18 cellular contexts compared by ENCODE assay signal in the genomic region with DNA sequence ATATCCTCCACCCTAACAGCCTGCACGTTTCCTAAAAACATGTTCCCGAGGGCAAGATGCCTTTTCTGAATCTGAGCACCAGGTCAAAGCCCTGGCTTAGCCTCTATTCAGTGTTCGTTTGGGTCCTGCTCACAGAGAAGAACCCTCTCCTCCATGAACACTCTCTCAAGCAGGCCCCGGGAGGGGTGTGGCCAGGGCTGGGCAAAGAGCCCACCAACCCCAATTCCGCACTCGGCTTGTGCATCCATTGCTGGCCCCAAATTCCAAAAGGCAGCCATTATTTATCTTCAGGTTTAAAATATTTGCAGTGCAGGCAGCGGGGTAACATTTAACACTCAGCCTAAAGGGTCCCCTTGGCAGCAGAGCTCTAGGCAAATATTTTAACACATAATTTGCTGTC.
DNase-seq lines count a peak whose midpoint lies in the region; ATAC-seq and TF ChIP-seq lines count a peak whose summit lies in the region.
"Had no signal": no experiment of that assay in that cellular context is flagged by ENCODE, and none has a peak within 500 bp of the region (broad histone marks: within the 10 kb centered on the region; RNA-seq: fewer than 3 reads in every experiment).

No MANE protein-coding gene starts in this region.

- no peaks in the 10 kb centered on the region for H3K36me3 ChIP-seq in testis (ENCODE audit: low read depth, missing control alignments)
- H3K36me3 ChIP-seq: BLaER1 treated with 17β-estradiol and CSF1 and Interleukin-3, amounts not matched to agents 10 nM and 100 nM had no signal

- no peaks in the 10 kb centered on the region for H3K36me3 Mint-ChIP-seq in glutamatergic neuron (ENCODE audit: unreplicated experiment)
- H3K36me3 Mint-ChIP-seq: CD8-positive, alpha-beta T cell had no signal

- H3K9me3 Mint-ChIP-seq in glutamatergic neuron (ENCODE audit: unreplicated experiment), result peaks cover 10% of the 10 kb centered on the region
- H3K9me3 Mint-ChIP-seq: CD4-positive, alpha-beta T cell; CD8-positive, alpha-beta T cell had no signal

- DNase-seq in right cardiac atrium (peak in 2 of 3 donors; percentile 16 to 58), left cardiac atrium (no peak), glutamatergic neuron (no peak), testis (peak; percentile 29), iPS-NIHi11 (ENCODE audit: low spot score) (no peak)
- DNase-seq: AML-193; Caco-2; Calu3; CD4-positive, alpha-beta T cell; CD8-positive, alpha-beta T cell; DMS79 treated with DMSO at 0.1 percent for 48 hours; GF-D8 had no signal

- ATAC-seq in right cardiac atrium (no peak), left cardiac atrium (no peak), GM21367 (IDR thresholded peaks at IDR 0.05; ENCODE audit: unreplicated experiment) (no peak)
- ATAC-seq: CD8-positive, alpha-beta T cell had no signal

- H3K27me3 ChIP-seq in right cardiac atrium (ENCODE audit: control insufficient read depth, insufficient read depth) (no peaks in the 10 kb centered on the region), testis (no peaks in the 10 kb centered on the region)
- H3K27me3 ChIP-seq: BLaER1 treated with 17β-estradiol and CSF1 and Interleukin-3, amounts not matched to agents 10 nM and 100 nM had no signal

- no peak overlapping the region for H3K4me3 Mint-ChIP-seq in glutamatergic neuron (ENCODE audit: unreplicated experiment)
- H3K4me3 Mint-ChIP-seq: B cell; CD4-positive, alpha-beta T cell; CD8-positive, alpha-beta T cell had no signal

- H3K4me3 ChIP-seq in right cardiac atrium (ENCODE audit: low read length) (no peak overlapping the region), testis (no peak overlapping the region)
- H3K4me3 ChIP-seq: A549; BLaER1 treated with 17β-estradiol and CSF1 and Interleukin-3, amounts not matched to agents 10 nM and 100 nM had no signal

- peaks cover 34% of the 10 kb centered on the region for H3K4me1 Mint-ChIP-seq in glutamatergic neuron (ENCODE audit: low read depth, unreplicated experiment)
- H3K4me1 Mint-ChIP-seq: B cell had no signal

- no peaks in the 10 kb centered on the region for H3K9me3 ChIP-seq in right cardiac atrium (ENCODE audit: control insufficient read depth, low read length)
- no peaks in the 10 kb centered on the region for H3K9me3 ChIP-seq in testis
- H3K9me3 ChIP-seq: A549; BLaER1 treated with 17β-estradiol and CSF1 and Interleukin-3, amounts not matched to agents 10 nM and 100 nM; Caco-2 had no signal

- H3K27ac Mint-ChIP-seq in glutamatergic neuron (ENCODE audit: unreplicated experiment), result peak overlapping the region; percentile 12
- H3K27ac Mint-ChIP-seq: B cell; CD4-positive, alpha-beta T cell; CD8-positive, alpha-beta T cell had no signal

- TF ChIP-seq CTCF in glutamatergic neuron (IDR thresholded peaks at IDR 0.05; ENCODE audit: partially characterized antibody, unreplicated experiment), result no peak
- TF ChIP-seq CTCF in testis (IDR thresholded peaks at IDR 0.05), result no peak

- H3K27me3 Mint-ChIP-seq in glutamatergic neuron (ENCODE audit: unreplicated experiment), result peaks cover 12% of the 10 kb centered on the region
- H3K27me3 Mint-ChIP-seq: B cell had no signal

- H3K4me1 ChIP-seq in right cardiac atrium (ENCODE audit: control insufficient read depth, insufficient read depth, low read length) (no peaks in the 10 kb centered on the region), testis (peaks cover 4% of the 10 kb centered on the region)
- H3K4me1 ChIP-seq: A549, Caco-2 had no signal

- 54% methylated on average over 7 of the region's 7 CpGs for WGBS in right cardiac atrium
- 51 to 59% methylated on average over 7 of the region's 7 CpGs for WGBS in testis, 2 donors

- intact Hi-C loops in right cardiac atrium (cut with DNase I), result loop anchor here in 1 of 4 donors (10.0 kb wide), 1 partner anchor 245 kb away; no protein-coding TSS in a partner anchor
- intact Hi-C loops in left cardiac atrium (cut with DNase I), result no loop called here
- intact Hi-C loops in testis (cut with DNase I; ENCODE audit: low total_unique reads), result loop anchor here (10.0 kb wide), 1 partner anchor 45 kb away; no protein-coding TSS in a partner anchor

- H3K27ac ChIP-seq in right cardiac atrium (ENCODE audit: low read length) (no peak overlapping the region), testis (no peak overlapping the region)
- H3K27ac ChIP-seq: 22Rv1; A549; BLaER1 treated with 17β-estradiol and CSF1 and Interleukin-3, amounts not matched to agents 10 nM and 100 nM; C4-2B had no signal

- TF ChIP-seq POLR2A in testis (IDR thresholded peaks at IDR 0.05), result no peak

Comparison
In these comparisons a context has a peak if more than half of its experiments do, and no peak if none do; other contexts are left out.
1. DNase-seq: peak in right cardiac atrium (2 of 3) and testis (single experiment); none in left cardiac atrium (single experiment), glutamatergic neuron (single experiment) and iPS-NIHi11 (single experiment).